In the genomic region with DNA sequence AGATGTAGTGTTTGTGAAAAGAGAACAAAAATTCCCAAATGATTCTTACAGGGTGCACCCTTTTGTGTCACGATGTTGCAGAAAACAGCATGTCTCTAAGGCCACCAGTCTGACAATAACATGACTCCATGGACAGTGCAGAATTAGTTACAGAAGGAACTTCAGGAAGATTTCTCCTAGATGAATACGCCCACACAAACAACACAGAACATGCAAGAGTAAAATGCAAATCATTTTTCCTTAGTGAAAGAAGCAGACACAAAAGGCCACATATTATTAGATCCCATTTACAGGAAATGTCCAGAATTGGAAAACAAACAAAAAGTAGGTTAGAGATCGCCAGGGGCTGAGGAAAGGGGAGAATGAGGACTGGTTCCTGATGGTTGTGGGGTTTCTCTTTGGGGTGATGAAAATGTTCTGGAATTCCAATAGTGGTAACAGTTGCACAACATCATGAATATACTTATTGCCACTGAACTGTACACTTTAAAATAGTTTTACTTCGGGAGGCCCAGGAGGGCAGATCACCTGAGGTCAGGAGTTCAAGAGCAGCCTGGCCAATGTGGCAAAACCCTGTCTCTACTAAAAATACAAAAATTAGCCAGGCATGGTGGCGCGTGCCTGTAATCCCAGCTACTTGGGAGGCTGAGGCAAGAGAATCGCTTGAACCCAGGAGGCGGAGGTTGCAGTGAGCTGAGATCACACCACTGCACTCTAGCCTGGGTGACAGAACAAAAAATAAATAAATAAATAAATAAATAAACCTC, we compare ENCODE assay signal across 1 cellular context.
A peak's percentile ranks its signal among the peaks of the same experiment; 100 is the strongest.
TF ChIP-seq lines count a peak whose summit lies in the region.

No MANE protein-coding gene starts in this region.

TF ChIP-seq in K562, 482 proteins besides CTCF, POLR2A, EP300 and RAD21:
- TF ChIP-seq, protein P1, sequence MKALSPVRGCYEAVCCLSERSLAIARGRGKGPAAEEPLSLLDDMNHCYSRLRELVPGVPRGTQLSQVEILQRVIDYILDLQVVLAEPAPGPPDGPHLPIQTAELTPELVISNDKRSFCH (CRISPR knock-in tag; IDR thresholded peaks at IDR 0.05): no peak
- TF ChIP-seq, protein P1 (tag; IDR thresholded peaks at IDR 0.05): 0 out of 2 replicates have a peak, but pooled peaks have one; percentile 24
- TF ChIP-seq EGR1 (conservative IDR thresholded peaks at IDR 0.05): peak; percentile 55
- no peak for TF ChIP-seq HNRNPUL1 (IDR thresholded peaks at IDR 0.05; ENCODE audit: low read length)
- no peak for TF ChIP-seq ZEB2 (IDR thresholded peaks at IDR 0.05)
- TF ChIP-seq, protein P2, sequence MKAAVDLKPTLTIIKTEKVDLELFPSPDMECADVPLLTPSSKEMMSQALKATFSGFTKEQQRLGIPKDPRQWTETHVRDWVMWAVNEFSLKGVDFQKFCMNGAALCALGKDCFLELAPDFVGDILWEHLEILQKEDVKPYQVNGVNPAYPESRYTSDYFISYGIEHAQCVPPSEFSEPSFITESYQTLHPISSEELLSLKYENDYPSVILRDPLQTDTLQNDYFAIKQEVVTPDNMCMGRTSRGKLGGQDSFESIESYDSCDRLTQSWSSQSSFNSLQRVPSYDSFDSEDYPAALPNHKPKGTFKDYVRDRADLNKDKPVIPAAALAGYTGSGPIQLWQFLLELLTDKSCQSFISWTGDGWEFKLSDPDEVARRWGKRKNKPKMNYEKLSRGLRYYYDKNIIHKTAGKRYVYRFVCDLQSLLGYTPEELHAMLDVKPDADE (conservative IDR thresholded peaks at IDR 0.05; ENCODE audit: control insufficient read depth, low read depth, low read length): no peak
- no peak for TF ChIP-seq CC2D1A (IDR thresholded peaks at IDR 0.05)
- TF ChIP-seq CEBPB (tag; IDR thresholded peaks at IDR 0.05): peak; percentile 32; the same call in 1 of the 2 replicates
